8 cellular contexts compared by ENCODE assay signal in genomic region chr10:13346280-13346819, GRCh38. TPM values are rescaled to one million over a fixed set of nuclear protein-coding genes. Genes with fewer than 3 reads are reported as not detected.
DNase-seq lines count a peak whose midpoint lies in the region; ATAC-seq and TF ChIP-seq lines count a peak whose summit lies in the region.

No MANE protein-coding gene starts in this region.

- H3K4me3 ChIP-seq in iPS-18c (ENCODE audit: insufficient read depth, low read depth, low read length) = peak overlapping the region; percentile 76
- H3K4me3 ChIP-seq in spleen = peak overlapping the region in 7 of 8 donors; percentile 66 to 100 (median 98)

- no peak for ATAC-seq in stimulated activated naive CD8-positive, alpha-beta T cell treated with anti-CD3 and anti-CD28 coated beads, Interleukin-15, Interleukin-2, amounts not matched to agents 100 U/mL and 50 U/mL, for 24 hours

- TF ChIP-seq POLR2A in spleen (IDR thresholded peaks at IDR 0.05) = no peak

- no peaks in the 10 kb centered on the region for H3K27me3 Mint-ChIP-seq in stimulated activated naive CD8-positive, alpha-beta T cell treated with anti-CD3 and anti-CD28 coated beads, Interleukin-15, Interleukin-2, amounts not matched to agents 100 ng/mL and 50 ng/mL, for 24 hours
- no peaks in the 10 kb centered on the region for H3K27me3 Mint-ChIP-seq in activated naive CD8-positive, alpha-beta T cell treated with anti-CD3 and anti-CD28 coated beads for 36 hours

- no peak for DNase-seq in stimulated activated naive CD8-positive, alpha-beta T cell treated with anti-CD3 and anti-CD28 coated beads, Interleukin-15, Interleukin-2, amounts not matched to agents 100 U/mL and 50 U/mL, for 24 hours
- no peak for DNase-seq in activated naive CD8-positive, alpha-beta T cell treated with anti-CD3 and anti-CD28 coated beads for 36 hours
- DNase-seq in spleen (no peak), UCSD-AML1 (lab: John Stamatoyannopoulos, UW; ENCODE audit: unreplicated experiment) (no peak), NCI-H1436 treated with DMSO at 0.1 percent for 48 hours (lab: John Stamatoyannopoulos, UW) (no peak), NCI-H526 treated with DMSO at 0.1 percent for 48 hours (lab: John Stamatoyannopoulos, UW) (no peak)

- H3K4me1 Mint-ChIP-seq in stimulated activated naive CD8-positive, alpha-beta T cell treated with anti-CD3 and anti-CD28 coated beads, Interleukin-15, Interleukin-2, amounts not matched to agents 100 ng/mL and 50 ng/mL, for 24 hours (ENCODE audit: low read depth) = peaks cover 50% of the 10 kb centered on the region
- H3K4me1 Mint-ChIP-seq in activated naive CD8-positive, alpha-beta T cell treated with anti-CD3 and anti-CD28 coated beads for 36 hours = peaks cover 48% of the 10 kb centered on the region

- peaks cover 0 to 11% (median 0%) of the 10 kb centered on the region in 7 donors for H3K27me3 ChIP-seq in spleen (replicated peaks in 1 of 7)

- H3K4me3 Mint-ChIP-seq in stimulated activated naive CD8-positive, alpha-beta T cell treated with anti-CD3 and anti-CD28 coated beads, Interleukin-15, Interleukin-2, amounts not matched to agents 100 ng/mL and 50 ng/mL, for 24 hours = peak overlapping the region; percentile 89
- peak overlapping the region; percentile 86 for H3K4me3 Mint-ChIP-seq in activated naive CD8-positive, alpha-beta T cell treated with anti-CD3 and anti-CD28 coated beads for 36 hours

- H3K4me1 ChIP-seq in spleen = peaks cover 7 to 77% (median 44%) of the 10 kb centered on the region in 6 donors

- H3K36me3 ChIP-seq in spleen = peaks cover 0 to 28% (median 0%) of the 10 kb centered on the region in 6 donors

- H3K9me3 ChIP-seq in iPS-18c (ENCODE audit: control insufficient read depth, insufficient read depth, low read length) (no peaks in the 10 kb centered on the region), spleen (no peaks in the 10 kb centered on the region)

- H3K9me3 Mint-ChIP-seq in stimulated activated naive CD8-positive, alpha-beta T cell treated with anti-CD3 and anti-CD28 coated beads, Interleukin-15, Interleukin-2, amounts not matched to agents 100 ng/mL and 50 ng/mL, for 24 hours = no peaks in the 10 kb centered on the region
- no peaks in the 10 kb centered on the region for H3K9me3 Mint-ChIP-seq in activated naive CD8-positive, alpha-beta T cell treated with anti-CD3 and anti-CD28 coated beads for 36 hours

- H3K36me3 Mint-ChIP-seq in stimulated activated naive CD8-positive, alpha-beta T cell treated with anti-CD3 and anti-CD28 coated beads, Interleukin-15, Interleukin-2, amounts not matched to agents 100 ng/mL and 50 ng/mL, for 24 hours (ENCODE audit: low read depth) = peaks cover 28% of the 10 kb centered on the region
- H3K36me3 Mint-ChIP-seq in activated naive CD8-positive, alpha-beta T cell treated with anti-CD3 and anti-CD28 coated beads for 36 hours = peaks cover 35% of the 10 kb centered on the region

- no peak for TF ChIP-seq CTCF in spleen (IDR thresholded peaks at IDR 0.05 in 8 of 11, conservative IDR thresholded peaks at IDR 0.05 in 3 of 11)

- 37 to 55% (median 41%) methylated on average over 17 of the region's 17 CpGs for WGBS in spleen, 5 donors

- H3K27ac ChIP-seq in spleen = peak overlapping the region in 7 of 8 donors; percentile 91 to 97 (median 95)

- intact Hi-C loops in spleen (cut with DNase I; ENCODE audit: low total_unique reads) = no loop called here

- peak overlapping the region; percentile 89 for H3K27ac Mint-ChIP-seq in stimulated activated naive CD8-positive, alpha-beta T cell treated with anti-CD3 and anti-CD28 coated beads, Interleukin-15, Interleukin-2, amounts not matched to agents 100 ng/mL and 50 ng/mL, for 24 hours
- peak overlapping the region; percentile 84 for H3K27ac Mint-ChIP-seq in activated naive CD8-positive, alpha-beta T cell treated with anti-CD3 and anti-CD28 coated beads for 36 hours

RNA-seq across cellular contexts. Expression of gene SEPHS1, which starts 1.7 kb away (rescaled TPM):
- 10 to 100 TPM; 66.5 to 68.7 TPM for total RNA-seq in activated naive CD8-positive, alpha-beta T cell treated with anti-CD3 and anti-CD28 coated beads for 36 hours
- total RNA-seq in spleen = 10 to 100 TPM; 25.2 to 44.0 (median 31.4) TPM
- 10 to 100 TPM; 15.4 to 23.5 (median 19.0) TPM for polyA plus RNA-seq in spleen

RNA-seq across cellular contexts. Expression of gene PHYH, which starts 46.5 kb away (rescaled TPM):
- total RNA-seq in activated naive CD8-positive, alpha-beta T cell treated with anti-CD3 and anti-CD28 coated beads for 36 hours = 10 to 100 TPM; 14.4 to 16.6 TPM
- total RNA-seq in spleen = 10 to 100 TPM in 6 of 7 donors, 1 to 10 TPM in 1; 9.8 to 30.5 (median 14.7) TPM
- 10 to 100 TPM; 10.6 to 22.4 (median 12.5) TPM for polyA plus RNA-seq in spleen
